In the genomic region with DNA sequence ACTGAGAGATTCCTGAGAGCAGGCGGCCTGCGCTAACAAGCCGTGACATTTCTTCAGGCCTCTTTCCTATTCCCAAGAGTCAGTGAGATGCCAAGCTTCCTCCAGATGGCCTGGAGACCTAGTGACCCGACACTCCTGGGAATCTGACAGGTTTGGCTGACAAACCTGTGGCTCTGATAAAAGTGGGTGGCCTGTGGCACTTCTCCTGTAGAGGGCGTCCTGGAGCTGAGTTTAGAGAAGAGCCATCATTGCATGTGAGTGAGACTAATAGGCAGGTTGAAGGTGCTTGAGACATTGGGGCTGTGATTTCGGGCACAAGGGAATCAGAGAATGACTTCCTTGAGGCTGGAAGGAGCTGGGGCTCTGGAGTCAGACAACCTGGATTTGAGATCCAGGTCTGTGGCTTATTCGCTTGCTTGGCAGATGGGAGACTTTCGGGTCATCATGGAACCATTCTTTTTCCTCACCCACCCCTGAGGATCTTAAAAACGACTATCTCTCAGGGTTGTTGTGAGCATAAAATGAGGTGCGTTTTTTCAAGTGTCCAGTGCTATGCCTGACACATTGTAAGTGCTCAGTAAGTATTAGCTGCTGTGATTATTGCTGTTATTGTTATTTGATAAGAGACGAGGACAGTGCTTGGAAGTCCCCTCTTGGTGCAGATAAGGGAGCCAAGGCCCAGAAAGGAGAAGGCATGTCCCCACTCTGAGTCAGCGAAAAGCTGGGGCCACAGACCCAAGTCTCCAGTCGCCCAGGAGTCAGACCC, we compare ENCODE assay signal across 8 cellular contexts.
DNase-seq lines count a peak whose midpoint lies in the region; ATAC-seq lines count a peak whose summit lies in the region.

No MANE protein-coding gene starts in this region.

- DNase-seq in NCI-H524 (lab: John Stamatoyannopoulos, UW) (peak; percentile 46 to 55), NCI-H524 treated with DMSO at 0.1 percent for 48 hours (lab: John Stamatoyannopoulos, UW) (no peak), right cardiac atrium (peak in 1 of 3 donors; percentile 53), cerebellum (ENCODE audit: low spot score) (no peak)
- DNase-seq in T-helper 2 cell treated with Interferon-gamma antibody and Interleukin-4, amounts not matched to agents 5 μg/mL and 100 μg/mL, for 36 hours (ENCODE audit: low spot score) = peak; percentile 6
- DNase-seq in activated T-helper 2 cell treated with anti-CD3 and anti-CD28 coated beads, Interferon-gamma antibody, Interleukin-2, Interleukin-4, amounts not matched to agents 10 μg/mL and 5 μg/mL and 100 μg/mL, durations not matched to agents 14 hours and 24 hours and 36 hours (ENCODE audit: low spot score) = no peak

- no peak overlapping the region for H3K4me3 ChIP-seq in right cardiac atrium (ENCODE audit: low read length)

- no peak overlapping the region for H3K27ac Mint-ChIP-seq in T-helper 2 cell treated with Interferon-gamma antibody and Interleukin-4, amounts not matched to agents 5 μg/mL and 100 μg/mL, for 36 hours
- H3K27ac Mint-ChIP-seq in activated T-helper 2 cell treated with anti-CD3 and anti-CD28 coated beads, Interferon-gamma antibody, Interleukin-2, Interleukin-4, amounts not matched to agents 10 μg/mL and 5 μg/mL and 100 μg/mL, durations not matched to agents 14 hours and 24 hours and 36 hours = no peak overlapping the region

- no peaks in the 10 kb centered on the region for H3K27me3 ChIP-seq in right cardiac atrium (ENCODE audit: control insufficient read depth, insufficient read depth)

- no peaks in the 10 kb centered on the region for H3K9me3 ChIP-seq in right cardiac atrium (ENCODE audit: control insufficient read depth, low read length)

- peak; percentile 67 for ATAC-seq in HG03159 (IDR thresholded peaks at IDR 0.05; ENCODE audit: unreplicated experiment)
- peak; percentile 29 to 59 for ATAC-seq in right cardiac atrium
- no peak for ATAC-seq in HG03469 (IDR thresholded peaks at IDR 0.05; ENCODE audit: unreplicated experiment)

- H3K9me3 Mint-ChIP-seq in T-helper 2 cell treated with Interferon-gamma antibody and Interleukin-4, amounts not matched to agents 5 μg/mL and 100 μg/mL, for 36 hours = no peaks in the 10 kb centered on the region
- no peaks in the 10 kb centered on the region for H3K9me3 Mint-ChIP-seq in activated T-helper 2 cell treated with anti-CD3 and anti-CD28 coated beads, Interferon-gamma antibody, Interleukin-2, Interleukin-4, amounts not matched to agents 10 μg/mL and 5 μg/mL and 100 μg/mL, durations not matched to agents 14 hours and 24 hours and 36 hours

- no peaks in the 10 kb centered on the region for H3K4me1 ChIP-seq in right cardiac atrium (ENCODE audit: control insufficient read depth, insufficient read depth, low read length)

- H3K36me3 Mint-ChIP-seq in T-helper 2 cell treated with Interferon-gamma antibody and Interleukin-4, amounts not matched to agents 5 μg/mL and 100 μg/mL, for 36 hours (ENCODE audit: low read depth) = no peaks in the 10 kb centered on the region
- H3K36me3 Mint-ChIP-seq in activated T-helper 2 cell treated with anti-CD3 and anti-CD28 coated beads, Interferon-gamma antibody, Interleukin-2, Interleukin-4, amounts not matched to agents 10 μg/mL and 5 μg/mL and 100 μg/mL, durations not matched to agents 14 hours and 24 hours and 36 hours (ENCODE audit: low read depth) = no peaks in the 10 kb centered on the region

- peaks cover 12% of the 10 kb centered on the region for H3K27me3 Mint-ChIP-seq in T-helper 2 cell treated with Interferon-gamma antibody and Interleukin-4, amounts not matched to agents 5 μg/mL and 100 μg/mL, for 36 hours (ENCODE audit: low read depth)
- peaks cover 12% of the 10 kb centered on the region for H3K27me3 Mint-ChIP-seq in activated T-helper 2 cell treated with anti-CD3 and anti-CD28 coated beads, Interferon-gamma antibody, Interleukin-2, Interleukin-4, amounts not matched to agents 10 μg/mL and 5 μg/mL and 100 μg/mL, durations not matched to agents 14 hours and 24 hours and 36 hours (ENCODE audit: low read depth)

- 53% methylated on average over 13 of the region's 13 CpGs for WGBS in right cardiac atrium

- H3K4me1 Mint-ChIP-seq in T-helper 2 cell treated with Interferon-gamma antibody and Interleukin-4, amounts not matched to agents 5 μg/mL and 100 μg/mL, for 36 hours (ENCODE audit: low read depth) = no peaks in the 10 kb centered on the region
- H3K4me1 Mint-ChIP-seq in activated T-helper 2 cell treated with anti-CD3 and anti-CD28 coated beads, Interferon-gamma antibody, Interleukin-2, Interleukin-4, amounts not matched to agents 10 μg/mL and 5 μg/mL and 100 μg/mL, durations not matched to agents 14 hours and 24 hours and 36 hours (ENCODE audit: low read depth) = no peaks in the 10 kb centered on the region

- no peak overlapping the region for H3K4me3 Mint-ChIP-seq in T-helper 2 cell treated with Interferon-gamma antibody and Interleukin-4, amounts not matched to agents 5 μg/mL and 100 μg/mL, for 36 hours
- no peak overlapping the region for H3K4me3 Mint-ChIP-seq in activated T-helper 2 cell treated with anti-CD3 and anti-CD28 coated beads, Interferon-gamma antibody, Interleukin-2, Interleukin-4, amounts not matched to agents 10 μg/mL and 5 μg/mL and 100 μg/mL, durations not matched to agents 14 hours and 24 hours and 36 hours (ENCODE audit: low read depth)

- H3K27ac ChIP-seq in right cardiac atrium (ENCODE audit: low read length) = no peak overlapping the region

- intact Hi-C loops in right cardiac atrium (cut with DNase I) = loop anchor here in 1 of 4 donors (5.0 kb wide), 1 partner anchor 103 kb away; no protein-coding TSS in a partner anchor
- intact Hi-C loops in activated T-helper 2 cell treated with anti-CD3 and anti-CD28 coated beads, Interferon-gamma antibody, Interleukin-2, Interleukin-4, amounts not matched to agents 10 μg/mL and 5 μg/mL and 100 μg/mL, durations not matched to agents 14 hours and 24 hours and 36 hours (cut with micrococcal nuclease) = loop anchor here (2.0 kb wide), 1 partner anchor 106 kb away; no protein-coding TSS in a partner anchor

Comparison
In these comparisons a context has a peak if more than half of its experiments do, and no peak if none do; other contexts are left out.
1. DNase-seq: peak in NCI-H524 (2 of 2) and T-helper 2 cell treated with Interferon-gamma antibody and Interleukin-4, amounts not matched to agents 5 μg/mL and 100 μg/mL, for 36 hours (single experiment); none in NCI-H524 treated with DMSO at 0.1 percent for 48 hours (single experiment), activated T-helper 2 cell treated with anti-CD3 and anti-CD28 coated beads, Interferon-gamma antibody, Interleukin-2, Interleukin-4, amounts not matched to agents 10 μg/mL and 5 μg/mL and 100 μg/mL, durations not matched to agents 14 hours and 24 hours and 36 hours (single experiment) and cerebellum (single experiment).